Comparison of ENCODE assay signal across 8 cellular contexts in the genomic region with DNA sequence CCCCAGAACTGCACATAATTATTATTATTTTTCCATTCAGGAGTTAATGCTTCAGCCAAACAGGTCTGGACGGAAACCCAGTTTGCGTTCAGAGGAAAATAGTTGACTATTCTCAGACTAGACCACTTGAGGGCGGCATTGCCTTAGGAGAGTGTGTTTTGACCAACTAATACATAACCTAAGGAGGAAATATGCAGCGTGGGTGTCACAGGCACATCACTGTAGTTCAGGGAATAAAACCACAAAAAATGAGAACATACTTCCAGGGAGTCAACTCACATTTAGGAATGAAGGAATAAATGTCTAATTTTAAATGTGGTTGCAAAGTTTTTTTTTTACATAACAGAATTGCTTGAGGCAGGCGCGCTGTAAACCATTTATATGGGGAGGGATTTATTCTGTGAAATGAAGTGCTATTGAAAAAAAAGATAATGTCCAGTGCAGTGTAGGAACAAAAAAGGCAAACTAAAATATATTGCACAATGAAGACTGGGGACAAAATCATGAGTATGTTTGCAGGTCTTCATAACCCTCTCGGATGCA.
DNase-seq lines count a peak whose midpoint lies in the region; ATAC-seq, FAIRE-seq and TF ChIP-seq lines count a peak whose summit lies in the region.

No MANE protein-coding gene starts in this region.

- TF ChIP-seq CTCF in AG09309 (IDR thresholded peaks at IDR 0.05; ENCODE audit: control insufficient read depth, insufficient read depth, low read depth, low read length, missing control alignments) (peak; percentile 74), WERI-Rb-1 (IDR thresholded peaks at IDR 0.05; ENCODE audit: low read depth, low read length) (peak; percentile 67), chondrocyte (IDR thresholded peaks at IDR 0.05) (peak; percentile 96), HepG2 (CRISPR knock-in tag; IDR thresholded peaks at IDR 0.05) (peak; percentile 86)

- H3K4me3 ChIP-seq in AG09309 (ENCODE audit: control insufficient read depth, low read depth, low read length) = no peak overlapping the region
- no peak overlapping the region for H3K4me3 ChIP-seq in WERI-Rb-1 (ENCODE audit: low read depth, low read length)
- no peak overlapping the region for H3K4me3 ChIP-seq in HepG2 (replicated peaks in 1 of 3; ENCODE audit: insufficient read depth in 1 of 3, low read depth in 2 of 3, low read length in 3 of 3)

- H3K27me3 ChIP-seq in WERI-Rb-1 (ENCODE audit: insufficient read depth, low read depth, severe bottlenecking) = no peaks in the 10 kb centered on the region
- peaks cover 0 to 3% of the 10 kb centered on the region in 2 experiments; a peak in 1 of 5 replicates for H3K27me3 ChIP-seq in HepG2 (ENCODE audit: control insufficient read depth in 1 of 2, insufficient read depth in 2 of 2, low read length in 2 of 2)

- peak; percentile 96 for DNase-seq in AG09309 (ENCODE audit: low read depth)
- DNase-seq in NCI-H2029 treated with DMSO at 0.1 percent for 48 hours (lab: John Stamatoyannopoulos, UW) = peak; percentile 23
- DNase-seq in WERI-Rb-1 = peak; percentile 64
- no peak for DNase-seq in chondrocyte (ENCODE audit: low spot score)
- peak; percentile 56 for DNase-seq in HepG2 (ENCODE audit: low spot score)
- DNase-seq in stimulated activated CD4-positive, alpha-beta T cell treated with anti-CD3 and anti-CD28 coated beads, Interleukin-4, amount 100 ng/mL, for 4 hours = peak; percentile 24 to 30

- peaks cover 31% of the 10 kb centered on the region for H3K4me1 Mint-ChIP-seq in chondrocyte (ENCODE audit: low read depth)

- peaks cover 2% of the 10 kb centered on the region for H3K9me3 Mint-ChIP-seq in chondrocyte (ENCODE audit: low read depth)

- H3K4me3 Mint-ChIP-seq in chondrocyte (ENCODE audit: unreplicated experiment) = peak overlapping the region; percentile 1

- intact Hi-C loops in HepG2 (cut with micrococcal nuclease; ENCODE audit: unreplicated experiment) = loop anchor here (1.0 to 5.0 kb wide), 6 partner anchors 57 to 1069 kb away; a partner anchor contains a TSS

- H3K27ac Mint-ChIP-seq in chondrocyte (ENCODE audit: unreplicated experiment) = peak overlapping the region; percentile 52

- no peak overlapping the region for H2AFZ ChIP-seq in HepG2 (ENCODE audit: low read length)

- no peaks in the 10 kb centered on the region for H4K20me1 ChIP-seq in HepG2 (ENCODE audit: insufficient read depth, low read length)

- H3K36me3 ChIP-seq in WERI-Rb-1 = no peaks in the 10 kb centered on the region
- H3K36me3 ChIP-seq in HepG2 (replicated peaks in 1 of 2; ENCODE audit: control insufficient read depth in 1 of 2, insufficient read depth in 2 of 2, low read length in 2 of 2) = no peaks in the 10 kb centered on the region

- POLR2A ChIA-PET in HepG2 (lab: Yijun Ruan, JAX) = no interaction called here

- H3K79me2 ChIP-seq in HepG2 (ENCODE audit: insufficient read depth, low read length) = no peaks in the 10 kb centered on the region

- BruUV-seq in HepG2 (replicated peaks; lab: Mats Ljungman, UMichigan) = no TSS peak

- no peak overlapping the region for H3K4me2 ChIP-seq in HepG2 (ENCODE audit: low read depth, low read length)

- peak; percentile 78 for TF ChIP-seq RAD21 in HepG2 (CRISPR knock-in tag; IDR thresholded peaks at IDR 0.05)

- WGBS in HepG2 (ENCODE audit: low lambda C conversion rate) = 41% methylated on average over 7 of the region's 7 CpGs

- H3K9me3 ChIP-seq in WERI-Rb-1 (ENCODE audit: severe bottlenecking) (no peaks in the 10 kb centered on the region), HepG2 (ENCODE audit: low read length) (no peaks in the 10 kb centered on the region)

- peak; percentile 78 for FAIRE-seq in HepG2 (lab: Jason Lieb, UNC)

- no peaks in the 10 kb centered on the region for H3K27me3 Mint-ChIP-seq in chondrocyte (ENCODE audit: low read depth)

- no peak overlapping the region for H3K9ac ChIP-seq in HepG2 (ENCODE audit: insufficient read depth, low read depth, low read length)

- H3K27ac ChIP-seq in WERI-Rb-1 (no peak overlapping the region), HepG2 (ENCODE audit: extremely low read length, insufficient read depth, low read length) (no peak overlapping the region)

- H3K4me1 ChIP-seq in HepG2 (ENCODE audit: insufficient read depth, low read length) = no peaks in the 10 kb centered on the region

- no peak for TF ChIP-seq POLR2A in HepG2 (IDR thresholded peaks at IDR 0.05; ENCODE audit: insufficient read depth in 1 of 2, low read depth in 2 of 2, low read length in 2 of 2)

- in situ Hi-C loops in HepG2 (cut with HindIII; ENCODE audit: extremely low pct_ligation_motif_present, low pct_unique_long_range_greater_than_20kb) = loop anchor here (10.0 to 25.0 kb wide), 4 partner anchors 313 to 1073 kb away; a partner anchor contains a TSS

- no peaks in the 10 kb centered on the region for H3K36me3 Mint-ChIP-seq in chondrocyte (ENCODE audit: low read depth)

- CTCF ChIA-PET in HepG2 (lab: Yijun Ruan, JAX; ENCODE audit: low intra/inter-chr PET ratio, low total read pairs) = interaction anchor here (1.2 to 2.0 kb wide), 3 partner anchors 305 to 1067 kb away, joined by 4 to 15 read pairs (median 6); no protein-coding TSS in a partner anchor

- TF ChIP-seq EP300 in HepG2 (IDR thresholded peaks at IDR 0.05; ENCODE audit: low read depth in 2 of 2, low read length in 2 of 2) = no peak
- TF ChIP-seq EP300 in HepG2 (CRISPR knock-in tag; IDR thresholded peaks at IDR 0.05; ENCODE audit: borderline replicate concordance) = no peak

- ATAC-seq in GM18508 (IDR thresholded peaks at IDR 0.05; ENCODE audit: insufficient read depth, unreplicated experiment) (peak; percentile 84), HG02938 (IDR thresholded peaks at IDR 0.05; ENCODE audit: unreplicated experiment) (peak; percentile 92), HepG2 (peak; percentile 94)

TF ChIP-seq in HepG2, 621 proteins besides CTCF, POLR2A, EP300 and RAD21 (continues in another document):
- no peak for TF ChIP-seq MEIS2 (CRISPR knock-in tag; IDR thresholded peaks at IDR 0.05)
- peak; percentile 79 for TF ChIP-seq SMC3 (IDR thresholded peaks at IDR 0.05; ENCODE audit: low read length)
- TF ChIP-seq RCOR2 (CRISPR knock-in tag; IDR thresholded peaks at IDR 0.05) = no peak
- no peak for TF ChIP-seq ZNF615 (CRISPR knock-in tag; IDR thresholded peaks at IDR 0.05; ENCODE audit: borderline replicate concordance)
- TF ChIP-seq ATM (IDR thresholded peaks at IDR 0.05; ENCODE audit: borderline replicate concordance) = no peak
- TF ChIP-seq ZFP90 (CRISPR knock-in tag; IDR thresholded peaks at IDR 0.05; ENCODE audit: borderline replicate concordance) = no peak
- 0 out of 2 replicates have a peak, but pooled peaks have one; percentile 15 for TF ChIP-seq SAP130 (CRISPR knock-in tag; IDR thresholded peaks at IDR 0.05; ENCODE audit: low read depth)
- TF ChIP-seq, protein P1, sequence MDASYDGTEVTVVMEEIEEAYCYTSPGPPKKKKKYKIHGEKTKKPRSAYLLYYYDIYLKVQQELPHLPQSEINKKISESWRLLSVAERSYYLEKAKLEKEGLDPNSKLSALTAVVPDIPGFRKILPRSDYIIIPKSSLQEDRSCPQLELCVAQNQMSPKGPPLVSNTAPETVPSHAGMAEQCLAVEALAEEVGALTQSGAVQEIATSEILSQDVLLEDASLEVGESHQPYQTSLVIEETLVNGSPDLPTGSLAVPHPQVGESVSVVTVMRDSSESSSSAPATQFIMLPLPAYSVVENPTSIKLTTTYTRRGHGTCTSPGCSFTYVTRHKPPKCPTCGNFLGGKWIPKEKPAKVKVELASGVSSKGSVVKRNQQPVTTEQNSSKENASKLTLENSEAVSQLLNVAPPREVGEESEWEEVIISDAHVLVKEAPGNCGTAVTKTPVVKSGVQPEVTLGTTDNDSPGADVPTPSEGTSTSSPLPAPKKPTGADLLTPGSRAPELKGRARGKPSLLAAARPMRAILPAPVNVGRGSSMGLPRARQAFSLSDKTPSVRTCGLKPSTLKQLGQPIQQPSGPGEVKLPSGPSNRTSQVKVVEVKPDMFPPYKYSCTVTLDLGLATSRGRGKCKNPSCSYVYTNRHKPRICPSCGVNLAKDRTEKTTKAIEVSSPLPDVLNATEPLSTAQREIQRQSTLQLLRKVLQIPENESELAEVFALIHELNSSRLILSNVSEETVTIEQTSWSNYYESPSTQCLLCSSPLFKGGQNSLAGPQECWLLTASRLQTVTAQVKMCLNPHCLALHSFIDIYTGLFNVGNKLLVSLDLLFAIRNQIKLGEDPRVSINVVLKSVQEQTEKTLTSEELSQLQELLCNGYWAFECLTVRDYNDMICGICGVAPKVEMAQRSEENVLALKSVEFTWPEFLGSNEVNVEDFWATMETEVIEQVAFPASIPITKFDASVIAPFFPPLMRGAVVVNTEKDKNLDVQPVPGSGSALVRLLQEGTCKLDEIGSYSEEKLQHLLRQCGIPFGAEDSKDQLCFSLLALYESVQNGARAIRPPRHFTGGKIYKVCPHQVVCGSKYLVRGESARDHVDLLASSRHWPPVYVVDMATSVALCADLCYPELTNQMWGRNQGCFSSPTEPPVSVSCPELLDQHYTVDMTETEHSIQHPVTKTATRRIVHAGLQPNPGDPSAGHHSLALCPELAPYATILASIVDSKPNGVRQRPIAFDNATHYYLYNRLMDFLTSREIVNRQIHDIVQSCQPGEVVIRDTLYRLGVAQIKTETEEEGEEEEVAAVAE (CRISPR knock-in tag; IDR thresholded peaks at IDR 0.05; ENCODE audit: borderline replicate concordance) = no peak
- TF ChIP-seq, protein P2, sequence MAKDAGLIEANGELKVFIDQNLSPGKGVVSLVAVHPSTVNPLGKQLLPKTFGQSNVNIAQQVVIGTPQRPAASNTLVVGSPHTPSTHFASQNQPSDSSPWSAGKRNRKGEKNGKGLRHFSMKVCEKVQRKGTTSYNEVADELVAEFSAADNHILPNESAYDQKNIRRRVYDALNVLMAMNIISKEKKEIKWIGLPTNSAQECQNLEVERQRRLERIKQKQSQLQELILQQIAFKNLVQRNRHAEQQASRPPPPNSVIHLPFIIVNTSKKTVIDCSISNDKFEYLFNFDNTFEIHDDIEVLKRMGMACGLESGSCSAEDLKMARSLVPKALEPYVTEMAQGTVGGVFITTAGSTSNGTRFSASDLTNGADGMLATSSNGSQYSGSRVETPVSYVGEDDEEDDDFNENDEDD (CRISPR knock-in tag; IDR thresholded peaks at IDR 0.05; ENCODE audit: borderline replicate concordance) = no peak
- TF ChIP-seq AHR (CRISPR knock-in tag; IDR thresholded peaks at IDR 0.05) = no peak
